ENCODE assay signal across 20 cellular contexts in genomic region chr19:43468354-43469159, GRCh38. TPM values are rescaled to one million over a fixed set of nuclear protein-coding genes. Genes with fewer than 3 reads are reported as not detected.
DNase-seq lines count a peak whose midpoint lies in the region; TF ChIP-seq lines count a peak whose summit lies in the region.
"Had no signal": no experiment of that assay in that cellular context is flagged by ENCODE, and none has a peak within 500 bp of the region (broad histone marks: within the 10 kb centered on the region; RNA-seq: fewer than 3 reads in every experiment).

No MANE protein-coding gene starts in this region.

- TF ChIP-seq CTCF in esophagus squamous epithelium (IDR thresholded peaks at IDR 0.05) = peak in 1 of 6 experiments; percentile 29

- POLR2A ChIA-PET in CD8-positive, alpha-beta memory T cell (lab: Charles Lee) = interaction anchor here (0.5 kb wide), 1 partner anchor 15 kb away, joined by 3 read pairs; no protein-coding TSS in a partner anchor

- H3K27ac ChIP-seq in BLaER1 = no peak overlapping the region
- peak overlapping the region; percentile 5 for H3K27ac ChIP-seq in CD8-positive, alpha-beta memory T cell (ENCODE audit: low read depth, low read length)
- peak overlapping the region; percentile 78 to 92 (median 88) for H3K27ac ChIP-seq in esophagus squamous epithelium
- H3K27ac ChIP-seq: cardiac muscle cell, gastrocnemius medialis had no signal

- H4K20me1 ChIP-seq in BLaER1 = no peaks in the 10 kb centered on the region

- peak overlapping the region; percentile 80 to 97 (median 92) for H3K27ac Mint-ChIP-seq in CD8-positive, alpha-beta memory T cell
- peak overlapping the region; percentile 66 for H3K27ac Mint-ChIP-seq in activated T-helper 1 cell treated with anti-CD3 and anti-CD28 coated beads, Interleukin-12 subunit alpha, Interleukin-12 subunit beta, Interleukin-2, Interleukin-4 antibody, amounts not matched to agents 30 ng/mL and 10 ng/mL and 1 ng/mL, durations not matched to agents 14 hours and 24 hours and 36 hours
- H3K27ac Mint-ChIP-seq: endodermal cell, nephron progenitor cell had no signal

- no peaks in the 10 kb centered on the region for H3K9me3 Mint-ChIP-seq in CD8-positive, alpha-beta memory T cell
- H3K9me3 Mint-ChIP-seq in activated T-helper 1 cell treated with anti-CD3 and anti-CD28 coated beads, Interleukin-12 subunit alpha, Interleukin-12 subunit beta, Interleukin-2, Interleukin-4 antibody, amounts not matched to agents 30 ng/mL and 10 ng/mL and 1 ng/mL, durations not matched to agents 14 hours and 24 hours and 36 hours = no peaks in the 10 kb centered on the region
- H3K9me3 Mint-ChIP-seq: nephron progenitor cell had no signal

- WGBS in esophagus squamous epithelium, 2 donors = 64 to 86% methylated on average over 4 of the region's 4 CpGs

- H3K9me3 ChIP-seq in BLaER1 (no peaks in the 10 kb centered on the region), esophagus squamous epithelium (no peaks in the 10 kb centered on the region)
- H3K9me3 ChIP-seq in CD8-positive, alpha-beta memory T cell (ENCODE audit: low read length) = no peaks in the 10 kb centered on the region
- H3K9me3 ChIP-seq: gastrocnemius medialis, transverse colon had no signal

- intact Hi-C loops in activated T-helper 1 cell treated with anti-CD3 and anti-CD28 coated beads, Interleukin-12 subunit alpha, Interleukin-12 subunit beta, Interleukin-2, Interleukin-4 antibody, amounts not matched to agents 30 ng/mL and 10 ng/mL and 1 ng/mL, durations not matched to agents 14 hours and 24 hours and 36 hours (cut with micrococcal nuclease) = no loop called here
- intact Hi-C loops in esophagus squamous epithelium (cut with DNase I) = no loop called here

- H3K4me3 ChIP-seq in BLaER1 (no peak overlapping the region), esophagus squamous epithelium (no peak overlapping the region)
- no peak overlapping the region for H3K4me3 ChIP-seq in CD8-positive, alpha-beta memory T cell (ENCODE audit: low read length)
- H3K4me3 ChIP-seq: cardiac muscle cell, gastrocnemius medialis, lung, transverse colon had no signal

- CTCF ChIA-PET in CD8-positive, alpha-beta memory T cell (lab: Charles Lee) = interaction anchor here (1.2 kb wide), 1 partner anchor 22 kb away, joined by 3 read pairs; no protein-coding TSS in a partner anchor

- peaks cover 0 to 2% (median 0%) of the 10 kb centered on the region in 3 donors for H3K36me3 Mint-ChIP-seq in CD8-positive, alpha-beta memory T cell
- H3K36me3 Mint-ChIP-seq in activated T-helper 1 cell treated with anti-CD3 and anti-CD28 coated beads, Interleukin-12 subunit alpha, Interleukin-12 subunit beta, Interleukin-2, Interleukin-4 antibody, amounts not matched to agents 30 ng/mL and 10 ng/mL and 1 ng/mL, durations not matched to agents 14 hours and 24 hours and 36 hours (ENCODE audit: low read depth) = no peaks in the 10 kb centered on the region

- DNase-seq in CD8-positive, alpha-beta memory T cell = peak in 2 of 5 donors; percentile 10 to 53
- no peak for DNase-seq in activated T-helper 1 cell treated with anti-CD3 and anti-CD28 coated beads, Interleukin-12 subunit alpha, Interleukin-12 subunit beta, Interleukin-2, Interleukin-4 antibody, amounts not matched to agents 30 ng/mL and 10 ng/mL and 1 ng/mL, durations not matched to agents 14 hours and 24 hours and 36 hours (ENCODE audit: low spot score)
- no peak for DNase-seq in esophagus squamous epithelium (lab: John Stamatoyannopoulos, UW)
- no peak for DNase-seq in NCI-H345 treated with DMSO at 0.1 percent for 48 hours (lab: John Stamatoyannopoulos, UW; ENCODE audit: unreplicated experiment)
- DNase-seq in NCI-H1092 treated with DMSO at 0.1 percent for 48 hours (lab: John Stamatoyannopoulos, UW) = no peak
- no peak for DNase-seq in SW 1271 (lab: John Stamatoyannopoulos, UW)
- DNase-seq: activated gamma-delta T cell; DMS79; endodermal cell; gastrocnemius medialis; NCI-H1048; NCI-H82; nephron progenitor cell; stimulated activated CD4-positive, alpha-beta T cell treated with anti-CD3 and anti-CD28 coated beads, Interleukin-2, amount 100 ng/mL, for 48 hours; stimulated activated CD8-positive, alpha-beta memory T cell treated with anti-CD3 and anti-CD28 coated beads, Interleukin-4, amount 100 ng/mL, for 48 hours; transverse colon had no signal

- no peak overlapping the region for H3K9ac ChIP-seq in BLaER1

- peaks cover 35 to 47% (median 36%) of the 10 kb centered on the region in 3 donors for H3K4me1 Mint-ChIP-seq in CD8-positive, alpha-beta memory T cell
- peaks cover 37% of the 10 kb centered on the region for H3K4me1 Mint-ChIP-seq in activated T-helper 1 cell treated with anti-CD3 and anti-CD28 coated beads, Interleukin-12 subunit alpha, Interleukin-12 subunit beta, Interleukin-2, Interleukin-4 antibody, amounts not matched to agents 30 ng/mL and 10 ng/mL and 1 ng/mL, durations not matched to agents 14 hours and 24 hours and 36 hours (ENCODE audit: low read depth)
- H3K4me1 Mint-ChIP-seq: endodermal cell had no signal

- H3K4me1 ChIP-seq in BLaER1 (peaks cover 49% of the 10 kb centered on the region), esophagus squamous epithelium (peaks cover 17 to 96% (median 39%) of the 10 kb centered on the region in 3 donors)
- peaks cover 51% of the 10 kb centered on the region for H3K4me1 ChIP-seq in CD8-positive, alpha-beta memory T cell (ENCODE audit: insufficient read depth, low read length)
- H3K4me1 ChIP-seq: gastrocnemius medialis had no signal

- H3K4me3 Mint-ChIP-seq in CD8-positive, alpha-beta memory T cell = peak overlapping the region in 5 of 7 donors; percentile 2 to 76 (median 8)
- no peak overlapping the region for H3K4me3 Mint-ChIP-seq in activated T-helper 1 cell treated with anti-CD3 and anti-CD28 coated beads, Interleukin-12 subunit alpha, Interleukin-12 subunit beta, Interleukin-2, Interleukin-4 antibody, amounts not matched to agents 30 ng/mL and 10 ng/mL and 1 ng/mL, durations not matched to agents 14 hours and 24 hours and 36 hours
- H3K4me3 Mint-ChIP-seq: endodermal cell, nephron progenitor cell had no signal

- peaks cover 0 to under 1% of the 10 kb centered on the region in 2 donors for H3K27me3 Mint-ChIP-seq in CD8-positive, alpha-beta memory T cell
- H3K27me3 Mint-ChIP-seq in activated T-helper 1 cell treated with anti-CD3 and anti-CD28 coated beads, Interleukin-12 subunit alpha, Interleukin-12 subunit beta, Interleukin-2, Interleukin-4 antibody, amounts not matched to agents 30 ng/mL and 10 ng/mL and 1 ng/mL, durations not matched to agents 14 hours and 24 hours and 36 hours (ENCODE audit: insufficient read depth) = no peaks in the 10 kb centered on the region

- peak overlapping the region; percentile 11 for H3K4me2 ChIP-seq in BLaER1

- no peak for TF ChIP-seq POLR2A in esophagus squamous epithelium (IDR thresholded peaks at IDR 0.05)

- H3K27me3 ChIP-seq in BLaER1 (no peaks in the 10 kb centered on the region), esophagus squamous epithelium (no peaks in the 10 kb centered on the region)
- no peaks in the 10 kb centered on the region for H3K27me3 ChIP-seq in CD8-positive, alpha-beta memory T cell (ENCODE audit: insufficient read depth, low read length, poor library complexity, severe bottlenecking)
- H3K27me3 ChIP-seq: transverse colon had no signal

- H3K36me3 ChIP-seq in BLaER1 (no peaks in the 10 kb centered on the region), esophagus squamous epithelium (no peaks in the 10 kb centered on the region)
- H3K36me3 ChIP-seq in CD8-positive, alpha-beta memory T cell (ENCODE audit: insufficient read depth, low read length) = no peaks in the 10 kb centered on the region
- H3K36me3 ChIP-seq: cardiac muscle cell, gastrocnemius medialis, transverse colon had no signal

RNA-seq across cellular contexts. Expression of gene LYPD3, which starts 3.1 kb away (rescaled TPM):
- total RNA-seq in CD8-positive, alpha-beta memory T cell = 1 to 10 TPM in 1 of 2 experiments, under 1 TPM in 1; 0.84 to 1.2 TPM
- polyA plus RNA-seq in CD8-positive, alpha-beta memory T cell = 3.8 TPM
- total RNA-seq in activated T-helper 1 cell treated with anti-CD3 and anti-CD28 coated beads, Interleukin-12 subunit alpha, Interleukin-12 subunit beta, Interleukin-2, Interleukin-4 antibody, amounts not matched to agents 30 ng/mL and 10 ng/mL and 1 ng/mL, durations not matched to agents 14 hours and 24 hours and 36 hours = 4.1 and 5.3 TPM in 2 replicates
- 100 to 1,000 TPM; 312 to 823 (median 569) TPM for total RNA-seq in esophagus squamous epithelium
- total RNA-seq: gastrocnemius medialis had no signal

RNA-seq across cellular contexts. Expression of gene PHLDB3, which starts 36.0 kb away (rescaled TPM):
- total RNA-seq in CD8-positive, alpha-beta memory T cell = 10 to 100 TPM; 13.5 to 15.4 TPM
- 8.1 TPM for polyA plus RNA-seq in CD8-positive, alpha-beta memory T cell
- total RNA-seq in activated T-helper 1 cell treated with anti-CD3 and anti-CD28 coated beads, Interleukin-12 subunit alpha, Interleukin-12 subunit beta, Interleukin-2, Interleukin-4 antibody, amounts not matched to agents 30 ng/mL and 10 ng/mL and 1 ng/mL, durations not matched to agents 14 hours and 24 hours and 36 hours = 26.8 and 28.7 TPM in 2 replicates
- 10 to 100 TPM; 45.3 to 92.8 (median 61.9) TPM for total RNA-seq in esophagus squamous epithelium

RNA-seq across cellular contexts. Expression of gene TEX101, which starts 53.9 kb away (rescaled TPM):
- total RNA-seq in CD8-positive, alpha-beta memory T cell = not detected
- polyA plus RNA-seq in CD8-positive, alpha-beta memory T cell = not detected
- not detected in 2 replicates for total RNA-seq in activated T-helper 1 cell treated with anti-CD3 and anti-CD28 coated beads, Interleukin-12 subunit alpha, Interleukin-12 subunit beta, Interleukin-2, Interleukin-4 antibody, amounts not matched to agents 30 ng/mL and 10 ng/mL and 1 ng/mL, durations not matched to agents 14 hours and 24 hours and 36 hours
- 1 to 10 TPM in 1 of 4 donors, under 1 TPM in 1, not detected in 2; 0.53 to 3.4 TPM for total RNA-seq in esophagus squamous epithelium
- total RNA-seq: cardiac muscle cell; gastrocnemius medialis; lung; T-helper 2 cell treated with Interferon-gamma antibody and Interleukin-4, amounts not matched to agents 100 ng/mL and 5 ng/mL, for 36 hours; transverse colon had no signal
- polyA plus RNA-seq: cardiac muscle cell, lung had no signal

RNA-seq across cellular contexts. Expression of gene ETHE1, which starts 58.4 kb away (rescaled TPM):
- total RNA-seq in CD8-positive, alpha-beta memory T cell = 10 to 100 TPM; 34.4 to 42.3 TPM
- polyA plus RNA-seq in CD8-positive, alpha-beta memory T cell = 77.0 TPM
- 55.1 and 55.4 TPM in 2 replicates for total RNA-seq in activated T-helper 1 cell treated with anti-CD3 and anti-CD28 coated beads, Interleukin-12 subunit alpha, Interleukin-12 subunit beta, Interleukin-2, Interleukin-4 antibody, amounts not matched to agents 30 ng/mL and 10 ng/mL and 1 ng/mL, durations not matched to agents 14 hours and 24 hours and 36 hours
- total RNA-seq in esophagus squamous epithelium = 100 to 1,000 TPM in 2 of 4 donors, 10 to 100 TPM in 2; 66.6 to 126 (median 98.5) TPM

Comparison
In these comparisons a context has a peak if more than half of its experiments do, and no peak if none do; other contexts are left out.
1. RNA of gene LYPD3, which starts 3.1 kb away (total RNA-seq): 312 to 823 TPM in esophagus squamous epithelium; 4.1 to 5.3 TPM in activated T-helper 1 cell treated with anti-CD3 and anti-CD28 coated beads, Interleukin-12 subunit alpha, Interleukin-12 subunit beta, Interleukin-2, Interleukin-4 antibody, amounts not matched to agents 30 ng/mL and 10 ng/mL and 1 ng/mL, durations not matched to agents 14 hours and 24 hours and 36 hours and 0.84 to 1.2 TPM in CD8-positive, alpha-beta memory T cell; every median in the first group is over 10 times any median in the second.